ENCODE assay signal across 8 cellular contexts in the genomic region with DNA sequence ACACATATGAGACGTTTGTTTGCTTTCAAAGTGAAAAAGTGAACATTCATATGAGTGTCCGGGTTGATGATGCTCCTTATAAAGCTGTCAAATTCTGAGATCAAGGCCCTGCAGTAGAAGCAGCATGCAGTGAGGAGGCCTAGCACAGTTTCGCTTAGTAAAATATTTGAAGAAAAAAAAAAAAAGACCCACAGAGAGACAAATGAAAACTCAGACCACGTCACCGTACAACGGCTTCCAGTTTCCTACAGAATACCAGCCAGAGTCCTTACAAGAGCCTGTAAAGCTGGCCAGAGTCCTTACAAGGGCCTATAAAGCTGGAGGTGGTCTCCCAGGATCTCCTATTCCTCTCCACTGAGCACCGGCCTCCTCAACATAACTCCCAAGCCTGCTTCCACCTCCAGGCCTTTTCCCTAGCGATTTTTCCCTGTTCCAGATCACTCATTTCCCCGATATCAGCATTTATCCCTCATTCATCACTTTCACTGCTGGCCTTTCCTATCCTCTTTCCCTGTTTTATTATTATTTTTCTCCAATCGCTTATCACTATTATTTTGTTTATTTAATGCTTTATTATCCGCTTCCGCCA. TPM values are rescaled to one million over a fixed set of nuclear protein-coding genes. Genes with fewer than 3 reads are reported as not detected.
DNase-seq lines count a peak whose midpoint lies in the region; ATAC-seq and TF ChIP-seq lines count a peak whose summit lies in the region.

No MANE protein-coding gene starts in this region.

- peak overlapping the region; percentile 86 for H3K4me3 ChIP-seq in lower lobe of right lung

- H3K36me3 ChIP-seq in lower lobe of right lung, result no peaks in the 10 kb centered on the region

- peak overlapping the region; percentile 95 for H3K4me3 Mint-ChIP-seq in central memory CD8-positive, alpha-beta T cell
- peak overlapping the region; percentile 92 for H3K4me3 Mint-ChIP-seq in stimulated activated naive CD8-positive, alpha-beta T cell treated with anti-CD3 and anti-CD28 coated beads, Interleukin-15, amount 100 ng/mL, for 72 hours

- no peaks in the 10 kb centered on the region for H3K9me3 ChIP-seq in lower lobe of right lung

- peak overlapping the region; percentile 98 for H3K27ac Mint-ChIP-seq in central memory CD8-positive, alpha-beta T cell (ENCODE audit: low read depth)
- H3K27ac Mint-ChIP-seq in stimulated activated naive CD8-positive, alpha-beta T cell treated with anti-CD3 and anti-CD28 coated beads, Interleukin-15, amount 100 ng/mL, for 72 hours, result peak overlapping the region; percentile 97 to 99

- DNase-seq in DMS79 (lab: John Stamatoyannopoulos, UW) (peak; percentile 2), SHP77 treated with DMSO at 0.1 percent for 48 hours (lab: John Stamatoyannopoulos, UW) (peak; percentile 46), lower lobe of right lung (no peak)
- DNase-seq in central memory CD8-positive, alpha-beta T cell (ENCODE audit: low spot score in 2 of 2), result no peak
- DNase-seq in stimulated activated naive CD8-positive, alpha-beta T cell treated with anti-CD3 and anti-CD28 coated beads, Interleukin-15, amount 100 ng/mL, for 72 hours, result peak in 1 of 2 donors; percentile 67

- peak overlapping the region; percentile 96 for H3K27ac ChIP-seq in lower lobe of right lung

- ATAC-seq in HG03108 (IDR thresholded peaks at IDR 0.05; ENCODE audit: unreplicated experiment), result peak; percentile 27
- no peak for ATAC-seq in central memory CD8-positive, alpha-beta T cell (replicated peaks; ENCODE audit: extremely low read depth, poor library complexity, severe bottlenecking)
- no peak for ATAC-seq in lower lobe of right lung
- peak; percentile 44 for ATAC-seq in stimulated activated naive CD8-positive, alpha-beta T cell treated with anti-CD3 and anti-CD28 coated beads, Interleukin-15, amount 100 ng/mL, for 72 hours
- no peak for ATAC-seq in HG02588 (IDR thresholded peaks at IDR 0.05; ENCODE audit: unreplicated experiment)
- no peak for ATAC-seq in GM19351 (IDR thresholded peaks at IDR 0.05; ENCODE audit: unreplicated experiment)

- peaks cover 71% of the 10 kb centered on the region for H3K4me1 Mint-ChIP-seq in central memory CD8-positive, alpha-beta T cell
- peaks cover 62% of the 10 kb centered on the region for H3K4me1 Mint-ChIP-seq in stimulated activated naive CD8-positive, alpha-beta T cell treated with anti-CD3 and anti-CD28 coated beads, Interleukin-15, amount 100 ng/mL, for 72 hours

- TF ChIP-seq CTCF in lower lobe of right lung (IDR thresholded peaks at IDR 0.05), result no peak

- H3K4me1 ChIP-seq in lower lobe of right lung, result peaks cover 39% of the 10 kb centered on the region

- H3K27me3 ChIP-seq in lower lobe of right lung (ENCODE audit: low read depth), result no peaks in the 10 kb centered on the region

- intact Hi-C loops in lower lobe of right lung (cut with DNase I), result no loop called here

- H3K9me3 Mint-ChIP-seq in central memory CD8-positive, alpha-beta T cell, result no peaks in the 10 kb centered on the region
- no peaks in the 10 kb centered on the region for H3K9me3 Mint-ChIP-seq in stimulated activated naive CD8-positive, alpha-beta T cell treated with anti-CD3 and anti-CD28 coated beads, Interleukin-15, amount 100 ng/mL, for 72 hours

- peaks cover 57% of the 10 kb centered on the region for H3K36me3 Mint-ChIP-seq in central memory CD8-positive, alpha-beta T cell (ENCODE audit: insufficient read depth)

- peaks cover 10% of the 10 kb centered on the region for H3K27me3 Mint-ChIP-seq in central memory CD8-positive, alpha-beta T cell
- no peaks in the 10 kb centered on the region for H3K27me3 Mint-ChIP-seq in stimulated activated naive CD8-positive, alpha-beta T cell treated with anti-CD3 and anti-CD28 coated beads, Interleukin-15, amount 100 ng/mL, for 72 hours

RNA-seq across cellular contexts. Expression of gene HMGN4, which starts 1.5 kb away (rescaled TPM):
- total RNA-seq in lower lobe of right lung, result 42.9 TPM

RNA-seq across cellular contexts. Expression of gene BTN1A1, which starts 36.6 kb away (rescaled TPM):
- not detected for total RNA-seq in lower lobe of right lung

Comparison
In these comparisons a context has a peak if more than half of its experiments do, and no peak if none do; other contexts are left out.
1. DNase-seq: peak in DMS79 (single experiment) and SHP77 treated with DMSO at 0.1 percent for 48 hours (single experiment); none in central memory CD8-positive, alpha-beta T cell (0 of 2) and lower lobe of right lung (single experiment).
2. ATAC-seq: peak in HG03108 (single experiment) and stimulated activated naive CD8-positive, alpha-beta T cell treated with anti-CD3 and anti-CD28 coated beads, Interleukin-15, amount 100 ng/mL, for 72 hours (single experiment); none in central memory CD8-positive, alpha-beta T cell (single experiment), lower lobe of right lung (0 of 2), HG02588 (single experiment) and GM19351 (single experiment).